In the genomic region with DNA sequence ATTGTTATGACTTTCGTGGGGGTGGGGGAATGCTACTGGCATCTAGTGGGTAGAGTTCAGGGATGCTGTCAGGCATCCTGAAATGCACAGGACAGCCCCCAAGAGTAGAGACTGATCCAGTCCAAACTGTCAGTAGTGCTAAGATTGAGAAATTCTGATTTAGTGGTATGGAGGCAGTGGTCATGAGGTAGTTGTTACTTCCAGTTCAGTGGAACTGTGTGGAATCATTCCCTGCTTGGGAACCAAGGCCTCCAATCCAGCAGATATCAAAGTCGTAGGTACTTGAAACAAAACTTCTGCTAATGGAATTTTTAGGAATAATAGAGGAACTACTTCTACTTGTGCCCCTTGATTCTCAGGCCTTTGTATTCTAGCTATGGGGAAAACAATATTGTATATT, we compare ENCODE assay signal across 21 cellular contexts.
"Had no signal": no experiment of that assay in that cellular context is flagged by ENCODE, and none has a peak within 500 bp of the region (broad histone marks: within the 10 kb centered on the region; RNA-seq: fewer than 3 reads in every experiment).

No MANE protein-coding gene starts in this region.

- H3K36me3 ChIP-seq: ascending aorta, right atrium auricular region, tibial artery, uterus had no signal

- H3K4me1 ChIP-seq: ascending aorta, right atrium auricular region, tibial artery, uterus had no signal

- H3K27ac ChIP-seq: ascending aorta, right atrium auricular region, tibial artery, uterus had no signal

- H3K9me3 ChIP-seq: ascending aorta, right atrium auricular region, tibial artery, uterus had no signal

- H3K27me3 Mint-ChIP-seq: activated CD4-positive, alpha-beta T cell treated with anti-CD3 and anti-CD28 coated beads, Interleukin-2, amount 10 ng/mL, durations not matched to agents 7 days and 5 days; activated T-cell treated with anti-CD3 and anti-CD28 coated beads, Interleukin-2, amount 50 U/mL, for 24 hours; effector memory CD8-positive, alpha-beta T cell had no signal

- H3K27me3 ChIP-seq: ascending aorta, right atrium auricular region, tibial artery, uterus had no signal

- H3K4me3 Mint-ChIP-seq: activated CD4-positive, alpha-beta T cell treated with anti-CD3 and anti-CD28 coated beads, Interleukin-2, amount 10 ng/mL, durations not matched to agents 7 days and 5 days; activated CD8-positive, alpha-beta T cell treated with anti-CD3 and anti-CD28 coated beads, Interleukin-2, amount 10 ng/mL, durations not matched to agents 7 days and 5 days; activated naive CD4-positive, alpha-beta T cell treated with anti-CD3 and anti-CD28 coated beads for 36 hours; activated T-cell treated with anti-CD3 and anti-CD28 coated beads, Interleukin-2, amount 50 U/mL, for 24 hours; effector memory CD8-positive, alpha-beta T cell; mesothelial cell of epicardium; nephron had no signal

- DNase-seq: activated CD4-positive, alpha-beta T cell treated with anti-CD3 and anti-CD28 coated beads, Interleukin-2, amount 10 ng/mL, durations not matched to agents 7 days and 5 days; activated CD8-positive, alpha-beta T cell treated with anti-CD3 and anti-CD28 coated beads, Interleukin-2, amount 10 ng/mL, durations not matched to agents 7 days and 5 days; activated naive CD4-positive, alpha-beta T cell treated with anti-CD3 and anti-CD28 coated beads for 36 hours; activated T-cell treated with anti-CD3 and anti-CD28 coated beads, Interleukin-2, amount 50 U/mL, for 24 hours; effector memory CD8-positive, alpha-beta T cell; hippocampal formation; islet precursor cell; occipital lobe; posterior cingulate gyrus; stimulated activated CD4-positive, alpha-beta T cell treated with anti-CD3 and anti-CD28 coated beads, Interleukin-2, amount 100 ng/mL, for 24 hours; stimulated activated naive CD8-positive, alpha-beta T cell treated with anti-CD3 and anti-CD28 coated beads, Interleukin-15, Interleukin-2, amounts not matched to agents 100 U/mL and 50 U/mL, for 24 hours; substantia nigra; T1000; tibial artery; uterus had no signal

- ATAC-seq: activated CD8-positive, alpha-beta T cell treated with anti-CD3 and anti-CD28 coated beads, Interleukin-2, amount 10 ng/mL, durations not matched to agents 7 days and 5 days; effector memory CD8-positive, alpha-beta T cell; left lobe of liver; stimulated activated naive CD8-positive, alpha-beta T cell treated with anti-CD3 and anti-CD28 coated beads, Interleukin-15, Interleukin-2, amounts not matched to agents 100 U/mL and 50 U/mL, for 24 hours had no signal

- H3K27ac Mint-ChIP-seq: activated CD4-positive, alpha-beta T cell treated with anti-CD3 and anti-CD28 coated beads, Interleukin-2, amount 10 ng/mL, durations not matched to agents 7 days and 5 days; activated CD8-positive, alpha-beta T cell treated with anti-CD3 and anti-CD28 coated beads, Interleukin-2, amount 10 ng/mL, durations not matched to agents 7 days and 5 days; activated naive CD4-positive, alpha-beta T cell treated with anti-CD3 and anti-CD28 coated beads for 36 hours; activated T-cell treated with anti-CD3 and anti-CD28 coated beads, Interleukin-2, amount 50 U/mL, for 24 hours; effector memory CD8-positive, alpha-beta T cell; mesothelial cell of epicardium; nephron had no signal

- H3K9me3 Mint-ChIP-seq: activated CD4-positive, alpha-beta T cell treated with anti-CD3 and anti-CD28 coated beads, Interleukin-2, amount 10 ng/mL, durations not matched to agents 7 days and 5 days; activated naive CD4-positive, alpha-beta T cell treated with anti-CD3 and anti-CD28 coated beads for 36 hours; activated T-cell treated with anti-CD3 and anti-CD28 coated beads, Interleukin-2, amount 50 U/mL, for 24 hours; effector memory CD8-positive, alpha-beta T cell; nephron had no signal

- H3K4me3 ChIP-seq: ascending aorta, lung, right atrium auricular region, tibial artery, uterus had no signal
